Comparison of ENCODE assay signal across 1 cellular context in the genomic region with DNA sequence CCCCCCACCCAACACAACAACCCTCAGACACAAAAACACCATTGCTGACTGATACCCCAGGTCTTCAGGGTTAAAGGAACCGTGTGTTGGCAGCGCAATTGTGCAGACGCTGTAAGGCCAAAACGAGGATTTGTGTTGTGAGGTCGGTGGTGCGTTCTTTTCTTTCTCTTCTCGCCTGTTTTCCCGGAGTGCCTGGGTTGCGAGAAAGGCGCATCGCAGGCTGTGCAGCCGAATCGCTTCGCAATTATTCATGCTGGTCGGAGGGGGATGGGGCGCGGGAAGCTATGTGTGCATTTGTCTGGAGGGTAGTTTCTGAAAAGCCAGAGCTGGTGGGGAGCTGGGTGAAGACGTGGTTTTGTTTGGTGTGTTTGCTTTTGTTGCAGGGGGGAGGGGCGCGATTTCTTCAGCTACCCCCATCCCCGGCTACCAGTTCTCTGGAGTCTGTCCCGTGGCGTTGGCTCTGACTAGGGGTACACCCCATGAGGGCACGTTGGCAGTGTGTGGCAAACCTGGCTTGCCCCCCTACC.
TF ChIP-seq lines count a peak whose summit lies in the region.

No MANE protein-coding gene starts in this region.

TF ChIP-seq in SK-N-SH, 30 proteins besides CTCF, POLR2A, EP300 and RAD21 (continued from another document):
- no peak for TF ChIP-seq FOXM1 (IDR thresholded peaks at IDR 0.05; ENCODE audit: low read depth)
- TF ChIP-seq SIN3A (IDR thresholded peaks at IDR 0.05; ENCODE audit: borderline replicate concordance, low read depth, low read length) = no peak
- TF ChIP-seq NFIC (IDR thresholded peaks at IDR 0.05; ENCODE audit: borderline replicate concordance) = no peak; the same call in 1 of the 2 replicates
- peak; percentile 58 for TF ChIP-seq CHD2 (IDR thresholded peaks at IDR 0.05; ENCODE audit: low read length, partially characterized antibody)
- TF ChIP-seq SMC3 (IDR thresholded peaks at IDR 0.05; ENCODE audit: low read depth, low read length) = 0 out of 2 replicates have a peak, but pooled peaks have one; percentile 11
- no peak for TF ChIP-seq POLR2AphosphoS5 (IDR thresholded peaks at IDR 0.05; ENCODE audit: low read depth, low read length)
- TF ChIP-seq MEF2A (IDR thresholded peaks at IDR 0.05; ENCODE audit: borderline replicate concordance, low read depth) = no peak
TF ChIP-seq in SK-N-SH: peak in this region for 4.
